In genomic region chr9:788777-789176, GRCh38 we compare ENCODE assay signal across 30 cellular contexts. TPM values are rescaled to one million over a fixed set of nuclear protein-coding genes. Genes with fewer than 3 reads are reported as not detected.
"Had no signal": no experiment of that assay in that cellular context is flagged by ENCODE, and none has a peak within 500 bp of the region (broad histone marks: within the 10 kb centered on the region; RNA-seq: fewer than 3 reads in every experiment).

No MANE protein-coding gene starts in this region.

- H3K36me3 ChIP-seq: colonic mucosa, esophagus squamous epithelium, gastrocnemius medialis, heart right ventricle, left lung, lower lobe of right lung had no signal

- H3K9me3 ChIP-seq: colonic mucosa, esophagus squamous epithelium, gastrocnemius medialis, left lung, lower lobe of right lung, mucosa of descending colon had no signal

- H3K27me3 Mint-ChIP-seq: dendritic cell treated with granulocyte-macrophage colony-stimulating factor and Interleukin-4, amounts not matched to agents 40 ng/mL and 50 ng/mL, for 4 days had no signal

- H3K4me1 ChIP-seq: colonic mucosa, esophagus squamous epithelium, gastrocnemius medialis, heart right ventricle, left lung, lower lobe of right lung had no signal

- H3K4me3 Mint-ChIP-seq: dendritic cell treated with granulocyte-macrophage colony-stimulating factor and Interleukin-4, amounts not matched to agents 40 ng/mL and 50 ng/mL, for 4 days; effector memory CD8-positive, alpha-beta T cell; endodermal cell; mesothelial cell of epicardium had no signal

- DNase-seq: colonic mucosa; cortex of kidney; effector CD8-positive, alpha-beta T cell; effector memory CD8-positive, alpha-beta T cell; endodermal cell; erythroblast; esophagus squamous epithelium; foreskin fibroblast; foreskin melanocyte; gastrocnemius medialis; glutamatergic neuron; head of caudate nucleus; heart right ventricle; hippocampal formation; left cardiac atrium; left lung; left ventricle myocardium superior; lower lobe of right lung; mesenchymal stem cell; mucosa of descending colon had no signal

- H3K27ac ChIP-seq: colonic mucosa, epithelial cell of prostate, esophagus squamous epithelium, gastrocnemius medialis, heart right ventricle, left lung, lower lobe of right lung had no signal

- ATAC-seq: effector memory CD8-positive, alpha-beta T cell; esophagus mucosa; gastrocnemius medialis; heart right ventricle; left cardiac atrium; left lung; left ventricle myocardium superior; lower lobe of right lung; mucosa of descending colon had no signal

- H3K27me3 ChIP-seq: colonic mucosa, esophagus squamous epithelium, gastrocnemius medialis, heart right ventricle, left lung had no signal

- H3K36me3 Mint-ChIP-seq: mesothelial cell of epicardium had no signal

- H3K4me3 ChIP-seq: colonic mucosa, esophagus squamous epithelium, gastrocnemius medialis, heart right ventricle, left lung, lower lobe of right lung, mucosa of descending colon had no signal

- H3K9me3 Mint-ChIP-seq: dendritic cell treated with granulocyte-macrophage colony-stimulating factor and Interleukin-4, amounts not matched to agents 40 ng/mL and 50 ng/mL, for 4 days; effector memory CD8-positive, alpha-beta T cell had no signal

- H3K27ac Mint-ChIP-seq: dendritic cell treated with granulocyte-macrophage colony-stimulating factor and Interleukin-4, amounts not matched to agents 40 ng/mL and 50 ng/mL, for 4 days; effector memory CD8-positive, alpha-beta T cell; endodermal cell; mesothelial cell of epicardium had no signal

RNA-seq across cellular contexts. Expression of gene DMRT1, which starts 52.7 kb away (rescaled TPM):
- total RNA-seq: cerebellum, colonic mucosa, endodermal cell, esophagus mucosa, esophagus squamous epithelium, glomerular endothelial cell, heart right ventricle, left cardiac atrium, left lung, left ventricle myocardium superior, lower leg skin, lower lobe of right lung, lung microvascular endothelial cell, mesenteric fat pad, mesothelial cell of epicardium, mucosa of descending colon had no signal
- polyA plus RNA-seq: heart right ventricle, keratinocyte had no signal
